ENCODE assay signal across 23 cellular contexts in the genomic region with DNA sequence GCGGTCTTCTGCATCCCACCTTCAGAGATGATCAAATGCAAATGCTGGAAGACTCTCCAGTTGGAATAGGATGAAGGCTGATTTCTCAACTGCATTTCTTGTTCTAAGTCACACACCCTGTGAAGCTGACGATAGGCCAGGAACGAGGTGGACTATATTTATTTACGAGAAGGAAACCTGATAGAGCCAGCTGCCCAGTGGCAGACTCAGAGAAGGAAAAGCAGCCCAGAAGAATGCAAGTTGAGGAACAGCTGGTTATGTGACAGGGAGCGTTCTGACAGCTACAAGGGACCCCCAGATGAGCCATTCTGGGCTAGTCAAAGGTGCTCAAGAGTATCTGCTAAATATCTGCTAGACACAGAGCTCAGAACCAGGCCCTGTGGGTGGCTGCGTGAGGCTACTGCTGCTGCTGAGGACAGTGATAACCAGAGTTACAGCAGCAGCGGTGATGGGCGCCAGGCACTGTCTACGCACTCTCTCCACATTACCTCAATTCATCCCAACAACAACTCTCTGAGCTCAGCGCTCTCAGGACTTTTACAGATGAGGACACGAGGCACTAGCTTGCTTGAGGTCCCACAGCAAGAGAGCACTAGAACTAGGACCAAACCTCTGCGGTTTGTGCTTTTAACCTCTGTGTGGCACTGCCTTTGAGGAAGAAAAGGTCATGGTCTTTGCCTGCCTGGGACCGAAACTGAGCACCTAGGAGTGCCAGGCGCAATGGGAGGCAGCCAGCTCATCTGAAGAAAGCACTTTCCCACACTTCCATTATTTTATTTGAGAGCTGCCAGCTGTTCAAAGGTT.
DNase-seq lines count a peak whose midpoint lies in the region; ATAC-seq and TF ChIP-seq lines count a peak whose summit lies in the region.
"Had no signal": no experiment of that assay in that cellular context is flagged by ENCODE, and none has a peak within 500 bp of the region (broad histone marks: within the 10 kb centered on the region; RNA-seq: fewer than 3 reads in every experiment).

No MANE protein-coding gene starts in this region.

- H3K79me2 ChIP-seq in SK-N-SH (ENCODE audit: insufficient read depth): no peaks in the 10 kb centered on the region

- H3K36me3 ChIP-seq in SK-N-SH (replicated peaks in 1 of 2; ENCODE audit: control insufficient read depth in 1 of 2, insufficient read depth in 2 of 2, low read length in 1 of 2) (peaks cover 0 to 5% of the 10 kb centered on the region in 2 experiments), tibial nerve (peaks cover 0 to 14% (median 0%) of the 10 kb centered on the region in 3 donors)
- H3K36me3 ChIP-seq: thoracic aorta had no signal

- H3K9me2 ChIP-seq in SK-N-SH: no peaks in the 10 kb centered on the region

- peaks cover 69% of the 10 kb centered on the region for H3K4me1 Mint-ChIP-seq in nephron
- H3K4me1 Mint-ChIP-seq: natural killer cell had no signal

- CTCF ChIA-PET in SK-N-SH (lab: Yijun Ruan, JAX): interaction anchor here (1.7 to 2.2 kb wide), 2 partner anchors 13 to 31 kb away, joined by 3 to 7 read pairs; no protein-coding TSS in a partner anchor

- peak overlapping the region; percentile 74; the same call in 1 of the 2 replicates for H3K4me2 ChIP-seq in SK-N-SH
- H3K4me2 ChIP-seq: KMS-11 had no signal

- no peaks in the 10 kb centered on the region for H4K20me1 ChIP-seq in SK-N-SH (ENCODE audit: insufficient read depth)

- no peak for TF ChIP-seq RAD21 in SK-N-SH (IDR thresholded peaks at IDR 0.05; ENCODE audit: low read length)

- ATAC-seq in SK-N-SH treated with all-trans-retinoic acid at 6 μM for 48 hours: no peak
- ATAC-seq: activated T-cell treated with anti-CD3 and anti-CD28 coated beads, Interleukin-2, amount 50 U/mL, for 72 hours had no signal

- no peak overlapping the region for H3K9ac ChIP-seq in SK-N-SH
- H3K9ac ChIP-seq: KMS-11 had no signal

- peak overlapping the region in 2 of 3 experiments; percentile 55 to 92 for H3K27ac Mint-ChIP-seq in nephron
- H3K27ac Mint-ChIP-seq: activated naive CD4-positive, alpha-beta T cell treated with anti-CD3 and anti-CD28 coated beads for 36 hours; activated T-cell treated with anti-CD3 and anti-CD28 coated beads, Interleukin-2, amount 50 U/mL, for 72 hours; natural killer cell had no signal

- H3F3A ChIP-seq in SK-N-SH (replicated peaks; ENCODE audit: insufficient read depth): peaks cover 20% of the 10 kb centered on the region

- DNase-seq in SK-N-SH (no peak), fibroblast of gingiva (ENCODE audit: low read depth) (peak; percentile 29), tibial nerve (ENCODE audit: low spot score in 2 of 2) (peak in 1 of 2 donors; percentile 28), CD1c-positive myeloid dendritic cell (ENCODE audit: extremely low spot score) (no peak), NCI-H2107 (lab: John Stamatoyannopoulos, UW) (no peak), DMS 273 treated with DMSO at 0.1 percent for 48 hours (lab: John Stamatoyannopoulos, UW) (no peak)
- DNase-seq: activated CD4-positive, alpha-beta T cell treated with anti-CD3 and anti-CD28 coated beads for 48 hours; activated naive CD4-positive, alpha-beta T cell treated with anti-CD3 and anti-CD28 coated beads for 36 hours; activated T-cell treated with anti-CD3 and anti-CD28 coated beads, Interleukin-2, amount 50 U/mL, for 72 hours; amniotic stem cell; GOT3; kidney; natural killer cell; NCI-H1930; NCI-H226; PC-3; T-helper 2 cell had no signal

- H3K9me3 ChIP-seq in SK-N-SH: no peaks in the 10 kb centered on the region
- no peaks in the 10 kb centered on the region for H3K9me3 ChIP-seq in tibial nerve
- H3K9me3 ChIP-seq: thoracic aorta had no signal

- TF ChIP-seq CTCF in SK-N-SH (IDR thresholded peaks at IDR 0.05) (no peak), nephron (IDR thresholded peaks at IDR 0.05; ENCODE audit: unreplicated experiment in 3 of 3) (no peak), tibial nerve (IDR thresholded peaks at IDR 0.05) (no peak)

- H3K4me3 ChIP-seq in SK-N-SH (ENCODE audit: low read depth in 2 of 2, low read length in 1 of 2): no peak overlapping the region
- H3K4me3 ChIP-seq in tibial nerve: no peak overlapping the region
- H3K4me3 ChIP-seq: thoracic aorta had no signal

- H3K27me3 ChIP-seq in SK-N-SH (ENCODE audit: insufficient read depth) (no peaks in the 10 kb centered on the region), tibial nerve (no peaks in the 10 kb centered on the region)

- H2AFZ ChIP-seq in SK-N-SH (ENCODE audit: low read depth): no peak overlapping the region

- TF ChIP-seq POLR2A in tibial nerve (IDR thresholded peaks at IDR 0.05): no peak

- H3K36me3 Mint-ChIP-seq in nephron (ENCODE audit: low read depth): peaks cover 16% of the 10 kb centered on the region

- WGBS in SK-N-SH (ENCODE audit: low lambda C conversion rate): 94% methylated on average over 14 of the region's 14 CpGs
- WGBS in tibial nerve, 2 donors: 82 to 86% methylated on average over 14 of the region's 14 CpGs

- H3K4me3 Mint-ChIP-seq in nephron: no peak overlapping the region
- H3K4me3 Mint-ChIP-seq: activated naive CD4-positive, alpha-beta T cell treated with anti-CD3 and anti-CD28 coated beads for 36 hours; activated T-cell treated with anti-CD3 and anti-CD28 coated beads, Interleukin-2, amount 50 U/mL, for 72 hours; central memory CD8-positive, alpha-beta T cell; natural killer cell had no signal

- POLR2A ChIA-PET in SK-N-SH (lab: Yijun Ruan, JAX): no interaction called here

- no peak for TF ChIP-seq EP300 in SK-N-SH (IDR thresholded peaks at IDR 0.05; ENCODE audit: borderline replicate concordance in 1 of 2, low read depth in 1 of 2, low read length in 1 of 2)
- TF ChIP-seq EP300 in tibial nerve (IDR thresholded peaks at IDR 0.05): no peak

- no peaks in the 10 kb centered on the region for H3K9me3 Mint-ChIP-seq in nephron
- H3K9me3 Mint-ChIP-seq: activated naive CD4-positive, alpha-beta T cell treated with anti-CD3 and anti-CD28 coated beads for 36 hours; activated T-cell treated with anti-CD3 and anti-CD28 coated beads, Interleukin-2, amount 50 U/mL, for 72 hours; central memory CD8-positive, alpha-beta T cell; natural killer cell had no signal

- peak overlapping the region in 1 of 2 experiments; percentile 86; a peak in 3 of 4 replicates for H3K27ac ChIP-seq in SK-N-SH (ENCODE audit: low read depth in 2 of 2, low read length in 1 of 2)
- H3K27ac ChIP-seq in tibial nerve: peak overlapping the region in 3 of 4 donors; percentile 18 to 68 (median 65)
- H3K27ac ChIP-seq: epithelial cell of prostate, KMS-11, thoracic aorta had no signal

- H3K4me1 ChIP-seq in SK-N-SH (ENCODE audit: control insufficient read depth in 1 of 2, insufficient read depth in 2 of 2, low read depth in 1 of 2, low read length in 1 of 2) (peaks cover 33 to 48% of the 10 kb centered on the region in 2 experiments), tibial nerve (peaks cover 0 to 55% (median 10%) of the 10 kb centered on the region in 4 donors)

- H3K27me3 Mint-ChIP-seq in nephron (ENCODE audit: low read depth): peaks cover 1% of the 10 kb centered on the region
- H3K27me3 Mint-ChIP-seq: central memory CD8-positive, alpha-beta T cell had no signal

TF ChIP-seq in SK-N-SH, 30 proteins besides CTCF, POLR2A, EP300 and RAD21 (continues in another document):
- TF ChIP-seq GABPA (IDR thresholded peaks at IDR 0.05; ENCODE audit: low read depth) (no peak), RXRA (IDR thresholded peaks at IDR 0.05; ENCODE audit: borderline replicate concordance, low read depth) (no peak), NRF1 (IDR thresholded peaks at IDR 0.05; ENCODE audit: low read depth, low read length) (no peak), TCF12 (IDR thresholded peaks at IDR 0.05) (no peak), YY1 (IDR thresholded peaks at IDR 0.05; ENCODE audit: low read depth) (no peak)

TF ChIP-seq in SK-N-SH treated with all-trans-retinoic acid at 6 μM for 48 hours, 23 proteins besides CTCF, POLR2A, EP300 and RAD21 (continues in another document):
- no peak for TF ChIP-seq TCF4 (CRISPR knock-in tag; IDR thresholded peaks at IDR 0.05; ENCODE audit: borderline replicate concordance)
- TF ChIP-seq ZFP30 (CRISPR knock-in tag; IDR thresholded peaks at IDR 0.05): no peak
- TF ChIP-seq SNAI2 (CRISPR knock-in tag; IDR thresholded peaks at IDR 0.05): no peak
- TF ChIP-seq, protein P1, sequence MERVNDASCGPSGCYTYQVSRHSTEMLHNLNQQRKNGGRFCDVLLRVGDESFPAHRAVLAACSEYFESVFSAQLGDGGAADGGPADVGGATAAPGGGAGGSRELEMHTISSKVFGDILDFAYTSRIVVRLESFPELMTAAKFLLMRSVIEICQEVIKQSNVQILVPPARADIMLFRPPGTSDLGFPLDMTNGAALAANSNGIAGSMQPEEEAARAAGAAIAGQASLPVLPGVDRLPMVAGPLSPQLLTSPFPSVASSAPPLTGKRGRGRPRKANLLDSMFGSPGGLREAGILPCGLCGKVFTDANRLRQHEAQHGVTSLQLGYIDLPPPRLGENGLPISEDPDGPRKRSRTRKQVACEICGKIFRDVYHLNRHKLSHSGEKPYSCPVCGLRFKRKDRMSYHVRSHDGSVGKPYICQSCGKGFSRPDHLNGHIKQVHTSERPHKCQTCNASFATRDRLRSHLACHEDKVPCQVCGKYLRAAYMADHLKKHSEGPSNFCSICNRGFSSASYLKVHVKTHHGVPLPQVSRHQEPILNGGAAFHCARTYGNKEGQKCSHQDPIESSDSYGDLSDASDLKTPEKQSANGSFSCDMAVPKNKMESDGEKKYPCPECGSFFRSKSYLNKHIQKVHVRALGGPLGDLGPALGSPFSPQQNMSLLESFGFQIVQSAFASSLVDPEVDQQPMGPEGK (CRISPR knock-in tag; IDR thresholded peaks at IDR 0.05; ENCODE audit: borderline replicate concordance): no peak
- TF ChIP-seq ZNF8 (CRISPR knock-in tag; IDR thresholded peaks at IDR 0.05): no peak
- TF ChIP-seq ISL1 (CRISPR knock-in tag; IDR thresholded peaks at IDR 0.05): no peak
- TF ChIP-seq BACH2 (CRISPR knock-in tag; IDR thresholded peaks at IDR 0.05; ENCODE audit: borderline replicate concordance): no peak
- no peak for TF ChIP-seq GLIS3 (CRISPR knock-in tag; IDR thresholded peaks at IDR 0.05)
- no peak for TF ChIP-seq ZFP3 (CRISPR knock-in tag; IDR thresholded peaks at IDR 0.05)
